Comparison of ENCODE assay signal across 1 cellular context in genomic region chr9:38035873-38036272, GRCh38.
TF ChIP-seq lines count a peak whose summit lies in the region.

No MANE protein-coding gene starts in this region.

TF ChIP-seq in HCT116, 20 proteins besides CTCF, POLR2A, EP300 and RAD21 (continued from another document):
- TF ChIP-seq, protein P1, sequence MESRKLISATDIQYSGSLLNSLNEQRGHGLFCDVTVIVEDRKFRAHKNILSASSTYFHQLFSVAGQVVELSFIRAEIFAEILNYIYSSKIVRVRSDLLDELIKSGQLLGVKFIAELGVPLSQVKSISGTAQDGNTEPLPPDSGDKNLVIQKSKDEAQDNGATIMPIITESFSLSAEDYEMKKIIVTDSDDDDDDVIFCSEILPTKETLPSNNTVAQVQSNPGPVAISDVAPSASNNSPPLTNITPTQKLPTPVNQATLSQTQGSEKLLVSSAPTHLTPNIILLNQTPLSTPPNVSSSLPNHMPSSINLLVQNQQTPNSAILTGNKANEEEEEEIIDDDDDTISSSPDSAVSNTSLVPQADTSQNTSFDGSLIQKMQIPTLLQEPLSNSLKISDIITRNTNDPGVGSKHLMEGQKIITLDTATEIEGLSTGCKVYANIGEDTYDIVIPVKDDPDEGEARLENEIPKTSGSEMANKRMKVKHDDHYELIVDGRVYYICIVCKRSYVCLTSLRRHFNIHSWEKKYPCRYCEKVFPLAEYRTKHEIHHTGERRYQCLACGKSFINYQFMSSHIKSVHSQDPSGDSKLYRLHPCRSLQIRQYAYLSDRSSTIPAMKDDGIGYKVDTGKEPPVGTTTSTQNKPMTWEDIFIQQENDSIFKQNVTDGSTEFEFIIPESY (IDR thresholded peaks at IDR 0.05; ENCODE audit: extremely low read depth, insufficient replicate concordance, low read length): no peak
- TF ChIP-seq CEBPB (IDR thresholded peaks at IDR 0.05; ENCODE audit: low read depth): peak; percentile 82
- no peak for TF ChIP-seq SIN3A (IDR thresholded peaks at IDR 0.05; ENCODE audit: low read depth)
- no peak for TF ChIP-seq ELF1 (IDR thresholded peaks at IDR 0.05; ENCODE audit: borderline replicate concordance, low read depth)
- no peak; the same call in 1 of the 2 replicates for TF ChIP-seq SRF (IDR thresholded peaks at IDR 0.05; ENCODE audit: low read depth)
- TF ChIP-seq SP1 (IDR thresholded peaks at IDR 0.05; ENCODE audit: low read depth): peak; percentile 72; the same call in 1 of the 2 replicates
- peak; percentile 89 for TF ChIP-seq JUND (IDR thresholded peaks at IDR 0.05)
- TF ChIP-seq EZH2 (IDR thresholded peaks at IDR 0.05): no peak
- TF ChIP-seq EGR1 (IDR thresholded peaks at IDR 0.05; ENCODE audit: low read depth): no peak
- TF ChIP-seq REST (IDR thresholded peaks at IDR 0.05; ENCODE audit: low read depth): no peak
- TF ChIP-seq YY1 (IDR thresholded peaks at IDR 0.05; ENCODE audit: extremely low read depth, insufficient replicate concordance, low read depth, low read length): no peak
- TF ChIP-seq CBX3 (IDR thresholded peaks at IDR 0.05; ENCODE audit: low read depth): peak; percentile 79; the same call in 1 of the 2 replicates
